1 cellular context compared by ENCODE assay signal in genomic region chr11:118263694-118264567, GRCh38.
A peak's percentile ranks its signal among the peaks of the same experiment; 100 is the strongest.
TF ChIP-seq lines count a peak whose summit lies in the region.

MPZL2 (minus strand) TSS chr11:118264297; CDS start chr11:118264153, 144 bp downstream.

TF ChIP-seq in H1, 55 proteins besides CTCF, POLR2A, EP300 and RAD21:
- peak; percentile 37; the same call in 1 of the 2 replicates for TF ChIP-seq POLR2AphosphoS5 (IDR thresholded peaks at IDR 0.05; ENCODE audit: low read depth, low read length)
- no peak for TF ChIP-seq HDAC2 (IDR thresholded peaks at IDR 0.05; ENCODE audit: borderline replicate concordance in 1 of 2, low read depth in 2 of 2, low read length in 2 of 2)
- TF ChIP-seq SAP30 (IDR thresholded peaks at IDR 0.05; ENCODE audit: insufficient read depth, insufficient replicate concordance, low read length) = no peak
- no peak for TF ChIP-seq SIRT6 (IDR thresholded peaks at IDR 0.05; ENCODE audit: low read length)
- peak; percentile 58 for TF ChIP-seq E2F6 (IDR thresholded peaks at IDR 0.05)
- no peak for TF ChIP-seq FOSL1 (IDR thresholded peaks at IDR 0.05; ENCODE audit: insufficient read depth, low read depth, low read length)
- TF ChIP-seq RXRA (IDR thresholded peaks at IDR 0.05; ENCODE audit: insufficient read depth, low read depth, low read length) = no peak
- TF ChIP-seq CBX8 (IDR thresholded peaks at IDR 0.05; ENCODE audit: borderline replicate concordance, low read depth, low read length) = no peak
- no peak for TF ChIP-seq YY1 (IDR thresholded peaks at IDR 0.05; ENCODE audit: low read depth, low read length)
- peak; percentile 21; the same call in 1 of the 2 replicates for TF ChIP-seq SUZ12 (IDR thresholded peaks at IDR 0.05; ENCODE audit: low read length)
- no peak for TF ChIP-seq TAF7 (optimal IDR thresholded peaks at IDR 0.05; ENCODE audit: borderline replicate concordance, low read depth, low read length)
- no peak for TF ChIP-seq KDM1A (IDR thresholded peaks at IDR 0.05; ENCODE audit: borderline replicate concordance, low read length)
- TF ChIP-seq TBP (IDR thresholded peaks at IDR 0.05; ENCODE audit: low read depth, low read length) = peak; percentile 60; the same call in 1 of the 2 replicates
- 0 out of 2 replicates have a peak, but pooled peaks have one; percentile 33 for TF ChIP-seq RBBP5 (IDR thresholded peaks at IDR 0.05; ENCODE audit: borderline replicate concordance, low read depth, low read length)
- peak; percentile 52; the same call in 1 of the 2 replicates for TF ChIP-seq TAF1 (IDR thresholded peaks at IDR 0.05; ENCODE audit: low read depth, low read length)
- no peak for TF ChIP-seq CEBPB (IDR thresholded peaks at IDR 0.05; ENCODE audit: low read depth, low read length)
- no peak for TF ChIP-seq BCL11A (IDR thresholded peaks at IDR 0.05; ENCODE audit: low read depth in 2 of 2, low read length in 2 of 2)
- TF ChIP-seq CREB1 (IDR thresholded peaks at IDR 0.05) = no peak
- peak; percentile 11; the same call in 1 of the 2 replicates for TF ChIP-seq MAX (IDR thresholded peaks at IDR 0.05)
- TF ChIP-seq ATF2 (IDR thresholded peaks at IDR 0.05; ENCODE audit: low read length) = peak; percentile 62; the same call in 1 of the 2 replicates
- no peak for TF ChIP-seq SIN3A (conservative IDR thresholded peaks at IDR 0.05 in 1 of 2, IDR thresholded peaks at IDR 0.05 in 1 of 2; ENCODE audit: low read depth in 1 of 2, low read length in 2 of 2)
